Comparison of ENCODE assay signal across 1 cellular context in genomic region chr1:108478429-108479015, GRCh38.
TF ChIP-seq lines count a peak whose summit lies in the region.

No MANE protein-coding gene starts in this region.

TF ChIP-seq in HEK293, 187 proteins besides CTCF, POLR2A, EP300 and RAD21 (continued from another document and continues in another):
- no peak for TF ChIP-seq ZNF398 (tag by site-specific recombination; IDR thresholded peaks at IDR 0.05)
- no peak for TF ChIP-seq ZSCAN4 (tag by site-specific recombination; IDR thresholded peaks at IDR 0.05)
- no peak for TF ChIP-seq WT1 (tag by site-specific recombination; IDR thresholded peaks at IDR 0.05)
- TF ChIP-seq ZXDB (tag by site-specific recombination; IDR thresholded peaks at IDR 0.05): peak; percentile 64
- TF ChIP-seq ZNF600 (tag by site-specific recombination; IDR thresholded peaks at IDR 0.05): no peak
- no peak for TF ChIP-seq AEBP2 (tag by site-specific recombination; IDR thresholded peaks at IDR 0.05; ENCODE audit: borderline replicate concordance)
- TF ChIP-seq ZFP41 (tag by site-specific recombination; IDR thresholded peaks at IDR 0.05; ENCODE audit: borderline replicate concordance): no peak
- no peak for TF ChIP-seq ZNF513 (tag by site-specific recombination; IDR thresholded peaks at IDR 0.05)
- TF ChIP-seq ZBTB44 (tag by site-specific recombination; IDR thresholded peaks at IDR 0.05): no peak
- peak; percentile 55; the same call in 1 of the 2 replicates for TF ChIP-seq ZNF560 (tag by site-specific recombination; IDR thresholded peaks at IDR 0.05; ENCODE audit: borderline replicate concordance)
- TF ChIP-seq SETDB1 (IDR thresholded peaks at IDR 0.05; ENCODE audit: insufficient read length, low read length): peak; percentile 89
- TF ChIP-seq ZNF362 (tag by site-specific recombination; IDR thresholded peaks at IDR 0.05): no peak
- no peak for TF ChIP-seq ZNF501 (tag by site-specific recombination; IDR thresholded peaks at IDR 0.05)
- no peak for TF ChIP-seq ZNF211 (tag by site-specific recombination; IDR thresholded peaks at IDR 0.05; ENCODE audit: low read depth)
- 0 out of 2 replicates have a peak, but pooled peaks have one; percentile 19 for TF ChIP-seq GFI1B (tag by site-specific recombination; IDR thresholded peaks at IDR 0.05)
- TF ChIP-seq ZBTB11 (tag by site-specific recombination; conservative IDR thresholded peaks at IDR 0.05; ENCODE audit: low read depth): peak; percentile 71
- peak; percentile 51; the same call in 1 of the 2 replicates for TF ChIP-seq ZNF558 (tag by site-specific recombination; IDR thresholded peaks at IDR 0.05)
- TF ChIP-seq ZNF510 (tag by site-specific recombination; IDR thresholded peaks at IDR 0.05; ENCODE audit: insufficient replicate concordance): peak; percentile 77
- no peak for TF ChIP-seq ZBTB26 (tag by site-specific recombination; optimal IDR thresholded peaks at IDR 0.05)
- peak; percentile 92 for TF ChIP-seq ZNF791 (tag by site-specific recombination; IDR thresholded peaks at IDR 0.05)
- peak; percentile 67; the same call in 1 of the 2 replicates for TF ChIP-seq ZNF266 (tag by site-specific recombination; IDR thresholded peaks at IDR 0.05; ENCODE audit: low read depth)
- TF ChIP-seq ZNF10 (tag by site-specific recombination; IDR thresholded peaks at IDR 0.05): no peak
- 0 out of 2 replicates have a peak, but pooled peaks have one; percentile 19 for TF ChIP-seq ZNF654 (tag by site-specific recombination; IDR thresholded peaks at IDR 0.05; ENCODE audit: low read depth)
- TF ChIP-seq ZBTB8A (tag by site-specific recombination; IDR thresholded peaks at IDR 0.05): peak; percentile 63; the same call in 1 of the 2 replicates
- TF ChIP-seq ZNF292 (tag by site-specific recombination; IDR thresholded peaks at IDR 0.05; ENCODE audit: borderline replicate concordance, low read depth): peak; percentile 72; the same call in 1 of the 2 replicates
- TF ChIP-seq ZNF175 (tag by site-specific recombination; IDR thresholded peaks at IDR 0.05): no peak
- TF ChIP-seq ZNF202 (tag by site-specific recombination; IDR thresholded peaks at IDR 0.05; ENCODE audit: borderline replicate concordance): peak; percentile 81; the same call in 1 of the 2 replicates
- TF ChIP-seq ZNF391 (tag by site-specific recombination; IDR thresholded peaks at IDR 0.05; ENCODE audit: borderline replicate concordance, low read depth): no peak
- TF ChIP-seq IKZF3 (tag by site-specific recombination; IDR thresholded peaks at IDR 0.05): no peak
- peak; percentile 48; the same call in 1 of the 2 replicates for TF ChIP-seq ZNF664 (tag by site-specific recombination; IDR thresholded peaks at IDR 0.05)
- peak; percentile 75 for TF ChIP-seq ZNF426 (tag by site-specific recombination; IDR thresholded peaks at IDR 0.05)
- TF ChIP-seq REST (tag by site-specific recombination; IDR thresholded peaks at IDR 0.05): peak; percentile 30; the same call in 1 of the 2 replicates
- no peak for TF ChIP-seq GLIS1 (tag by site-specific recombination; IDR thresholded peaks at IDR 0.05)
- TF ChIP-seq SP3 (tag by site-specific recombination; IDR thresholded peaks at IDR 0.05): no peak
- TF ChIP-seq ZNF555 (tag by site-specific recombination; conservative IDR thresholded peaks at IDR 0.05): peak; percentile 73
- no peak for TF ChIP-seq ZSCAN18 (tag by site-specific recombination; IDR thresholded peaks at IDR 0.05)
- no peak for TF ChIP-seq SCRT2 (tag by site-specific recombination; IDR thresholded peaks at IDR 0.05)
- TF ChIP-seq ZNF433 (tag by site-specific recombination; IDR thresholded peaks at IDR 0.05; ENCODE audit: low read depth): peak; percentile 72; the same call in 1 of the 2 replicates
- TF ChIP-seq ZNF776 (tag by site-specific recombination; IDR thresholded peaks at IDR 0.05; ENCODE audit: borderline replicate concordance): no peak
- TF ChIP-seq ZNF404 (tag by site-specific recombination; IDR thresholded peaks at IDR 0.05): peak; percentile 63; the same call in 1 of the 2 replicates
- no peak for TF ChIP-seq ZNF248 (tag by site-specific recombination; IDR thresholded peaks at IDR 0.05)
